8 cellular contexts compared by ENCODE assay signal in genomic region chr1:148318123-148318899, GRCh38.
DNase-seq lines count a peak whose midpoint lies in the region; ATAC-seq, FAIRE-seq and TF ChIP-seq lines count a peak whose summit lies in the region.

No MANE protein-coding gene starts in this region.

- POLR2A ChIA-PET in activated CD8-positive, alpha-beta T cell treated with anti-CD3 and anti-CD28 coated beads for 36 hours (lab: Charles Lee), result interaction anchor here (0.6 to 2.4 kb wide), 5 partner anchors 15 to 55 kb away, joined by 3 to 28 read pairs (median 4); no protein-coding TSS in a partner anchor

- peaks cover 23% of the 10 kb centered on the region for H3K27me3 Mint-ChIP-seq in activated CD8-positive, alpha-beta T cell treated with anti-CD3 and anti-CD28 coated beads for 36 hours

- no peaks in the 10 kb centered on the region for H3K36me3 Mint-ChIP-seq in activated CD8-positive, alpha-beta T cell treated with anti-CD3 and anti-CD28 coated beads for 36 hours (ENCODE audit: low read depth)

- FAIRE-seq in small intestine (lab: Jason Lieb, UNC), result no peak

- intact Hi-C loops in activated CD8-positive, alpha-beta T cell treated with anti-CD3 and anti-CD28 coated beads for 36 hours (cut with micrococcal nuclease), result no loop called here
- intact Hi-C loops in esophagus squamous epithelium (cut with DNase I), result no loop called here

- 17 to 21% methylated on average over 27 to 31 of the region's 39 CpGs for WGBS in esophagus squamous epithelium, 2 donors
- WGBS in small intestine, 3 donors, result 8 to 15% (median 9%) methylated on average over 39 of the region's 39 CpGs

- peak; percentile 44 for ATAC-seq in HG03280 (IDR thresholded peaks at IDR 0.05; ENCODE audit: unreplicated experiment)
- ATAC-seq in activated CD8-positive, alpha-beta T cell treated with anti-CD3 and anti-CD28 coated beads for 36 hours, result peak; percentile 85
- ATAC-seq in GM21619 (IDR thresholded peaks at IDR 0.05; ENCODE audit: unreplicated experiment), result no peak
- ATAC-seq in HG02852 (IDR thresholded peaks at IDR 0.05; ENCODE audit: unreplicated experiment), result no peak

- H3K4me1 ChIP-seq in esophagus squamous epithelium (peaks cover 0 to 16% (median 6%) of the 10 kb centered on the region in 3 donors), small intestine (ENCODE audit: control insufficient read depth in 2 of 2, insufficient read depth in 1 of 2, low read depth in 1 of 2, low read length in 1 of 2) (no peaks in the 10 kb centered on the region)

- H3K9me3 Mint-ChIP-seq in activated CD8-positive, alpha-beta T cell treated with anti-CD3 and anti-CD28 coated beads for 36 hours, result peaks cover 4% of the 10 kb centered on the region

- peak overlapping the region in 1 of 4 donors; percentile 34 for H3K27ac ChIP-seq in esophagus squamous epithelium
- H3K27ac ChIP-seq in small intestine (ENCODE audit: low read depth in 1 of 2, low read length in 1 of 2), result peak overlapping the region in 1 of 2 donors; percentile 3

- H3K27me3 ChIP-seq in esophagus squamous epithelium, result peaks cover 0 to 79% (median 7%) of the 10 kb centered on the region in 4 donors
- peaks cover 0 to 7% of the 10 kb centered on the region in 2 donors for H3K27me3 ChIP-seq in small intestine (ENCODE audit: control insufficient read depth in 2 of 2, insufficient read depth in 2 of 2, low read length in 2 of 2)

- H3K36me3 ChIP-seq in esophagus squamous epithelium, result no peaks in the 10 kb centered on the region
- no peaks in the 10 kb centered on the region for H3K36me3 ChIP-seq in small intestine (ENCODE audit: control insufficient read depth in 2 of 2, insufficient read depth in 2 of 2, low read length in 2 of 2)

- H3K9me3 ChIP-seq in esophagus squamous epithelium, result no peaks in the 10 kb centered on the region
- no peaks in the 10 kb centered on the region for H3K9me3 ChIP-seq in small intestine (ENCODE audit: control insufficient read depth, low read depth)

- H3K27ac Mint-ChIP-seq in activated CD8-positive, alpha-beta T cell treated with anti-CD3 and anti-CD28 coated beads for 36 hours, result peak overlapping the region; percentile 85

- CTCF ChIA-PET in activated CD8-positive, alpha-beta T cell treated with anti-CD3 and anti-CD28 coated beads for 36 hours (lab: Charles Lee), result no interaction called here

- H3K4me3 ChIP-seq in esophagus squamous epithelium (peak overlapping the region in 3 of 4 donors; percentile 22 to 56 (median 31)), small intestine (ENCODE audit: low read depth in 1 of 2, low read length in 2 of 2) (no peak overlapping the region)

- H3K4me3 Mint-ChIP-seq in activated CD8-positive, alpha-beta T cell treated with anti-CD3 and anti-CD28 coated beads for 36 hours, result peak overlapping the region; percentile 73

- DNase-seq in GF-D8 (lab: John Stamatoyannopoulos, UW), result peak; percentile 68
- DNase-seq in activated CD8-positive, alpha-beta T cell treated with anti-CD3 and anti-CD28 coated beads for 36 hours, result peak; percentile 90
- no peak for DNase-seq in esophagus squamous epithelium (lab: John Stamatoyannopoulos, UW)
- peak; percentile 41 for DNase-seq in small intestine
- DNase-seq in DMS 273 (lab: John Stamatoyannopoulos, UW; ENCODE audit: unreplicated experiment), result no peak

- H3K4me1 Mint-ChIP-seq in activated CD8-positive, alpha-beta T cell treated with anti-CD3 and anti-CD28 coated beads for 36 hours (ENCODE audit: low read depth), result peaks cover 31% of the 10 kb centered on the region

- peak in 1 of 4 donors; percentile 14 for TF ChIP-seq POLR2A in esophagus squamous epithelium (IDR thresholded peaks at IDR 0.05)

- no peak for TF ChIP-seq CTCF in activated CD8-positive, alpha-beta T cell treated with anti-CD3 and anti-CD28 coated beads for 36 hours (IDR thresholded peaks at IDR 0.05)
- TF ChIP-seq CTCF in esophagus squamous epithelium (IDR thresholded peaks at IDR 0.05), result no peak

Comparison
In these comparisons a context has a peak if more than half of its experiments do, and no peak if none do; other contexts are left out.
1. DNase-seq: peak in GF-D8 (single experiment), activated CD8-positive, alpha-beta T cell treated with anti-CD3 and anti-CD28 coated beads for 36 hours (single experiment) and small intestine (single experiment); none in esophagus squamous epithelium (single experiment) and DMS 273 (single experiment).
2. ATAC-seq: peak in HG03280 (single experiment) and activated CD8-positive, alpha-beta T cell treated with anti-CD3 and anti-CD28 coated beads for 36 hours (single experiment); none in GM21619 (single experiment) and HG02852 (single experiment).
3. H3K4me3 ChIP-seq: peak in esophagus squamous epithelium (3 of 4); none in small intestine (0 of 2).